11 cellular contexts compared by ENCODE assay signal in genomic region chr10:68163735-68164134, GRCh38.
DNase-seq lines count a peak whose midpoint lies in the region; ATAC-seq and TF ChIP-seq lines count a peak whose summit lies in the region.
"Had no signal": no experiment of that assay in that cellular context is flagged by ENCODE, and none has a peak within 500 bp of the region (broad histone marks: within the 10 kb centered on the region; RNA-seq: fewer than 3 reads in every experiment).

No MANE protein-coding gene starts in this region.

- no peak for TF ChIP-seq POLR2A in GM18505 (IDR thresholded peaks at IDR 0.05; ENCODE audit: borderline replicate concordance, extremely low read depth, insufficient read depth, insufficient read length)

- ATAC-seq in GM18505 (IDR thresholded peaks at IDR 0.05; ENCODE audit: unreplicated experiment) = peak; percentile 96
- ATAC-seq in GM19463 (IDR thresholded peaks at IDR 0.05; ENCODE audit: unreplicated experiment) = peak; percentile 94
- peak; percentile 82 for ATAC-seq in HG03025 (IDR thresholded peaks at IDR 0.05; ENCODE audit: low FRiP score, unreplicated experiment)

- DNase-seq in fibroblast of gingiva (ENCODE audit: low read depth) (peak; percentile 33), T1000 (lab: John Stamatoyannopoulos, UW) (no peak), NAMALWA (ENCODE audit: low spot score) (no peak), GM19238 (ENCODE audit: insufficient read length, low spot score) (no peak)
- DNase-seq in effector CD4-positive, alpha-beta T cell = no peak
- DNase-seq: activated CD4-positive, CD25-positive, alpha-beta regulatory T cell treated with anti-CD3 and anti-CD28 coated beads, Interleukin-2, amount 50 U/mL, for 72 hours; midbrain; tibial artery had no signal
